Comparison of ENCODE assay signal across 32 cellular contexts in genomic region chr1:35753626-35754260, GRCh38. TPM values are rescaled to one million over a fixed set of nuclear protein-coding genes. Genes with fewer than 3 reads are reported as not detected.
"Had no signal": no experiment of that assay in that cellular context is flagged by ENCODE, and none has a peak within 500 bp of the region (broad histone marks: within the 10 kb centered on the region; RNA-seq: fewer than 3 reads in every experiment).

No MANE protein-coding gene starts in this region.

- H3K4me3 ChIP-seq: colonic mucosa, MG63, Peyer's patch, SJSA1 had no signal

- ATAC-seq: activated CD4-positive, alpha-beta T cell treated with anti-CD3 and anti-CD28 coated beads for 36 hours; activated CD4-positive, CD25-positive, alpha-beta regulatory T cell treated with anti-CD3 and anti-CD28 coated beads, Interleukin-2, amount 50 U/mL, for 24 hours; activated naive CD8-positive, alpha-beta T cell treated with anti-CD3 and anti-CD28 coated beads, Interleukin-2, amount 50 U/mL, for 24 hours; activated T-cell treated with anti-CD3 and anti-CD28 coated beads, Interleukin-2, amount 50 U/mL, for 4 hours; PC-3; T-cell; WTC11 had no signal

- H3K27ac ChIP-seq: brain microvascular endothelial cell, colonic mucosa, Peyer's patch, SJSA1 had no signal

- H3K4me3 Mint-ChIP-seq: activated CD4-positive, alpha-beta memory T cell treated with anti-CD3 and anti-CD28 coated beads, Interleukin-2, amount 10 ng/mL, durations not matched to agents 7 days and 5 days; activated CD4-positive, alpha-beta T cell treated with anti-CD3 and anti-CD28 coated beads for 36 hours; activated naive CD4-positive, alpha-beta T cell treated with anti-CD3 and anti-CD28 coated beads, Interleukin-2, amount 10 ng/mL, durations not matched to agents 7 days and 5 days; activated naive CD8-positive, alpha-beta T cell; activated naive CD8-positive, alpha-beta T cell treated with anti-CD3 and anti-CD28 coated beads, Interleukin-2, amount 50 U/mL, for 24 hours; activated T-cell treated with anti-CD3 and anti-CD28 coated beads, Interleukin-2, amount 50 U/mL, for 4 hours; activated T-helper 1 cell treated with anti-CD3 and anti-CD28 coated beads, Interleukin-12 subunit alpha, Interleukin-12 subunit beta, Interleukin-2, Interleukin-4 antibody, amounts not matched to agents 30 ng/mL and 10 ng/mL and 1 ng/mL, durations not matched to agents 14 hours and 24 hours and 36 hours; T-cell; WTC11 had no signal

- H3K9me3 ChIP-seq: colonic mucosa, MG63, Peyer's patch, SJSA1, SK-N-SH had no signal

- H3K27me3 ChIP-seq: brain microvascular endothelial cell, colonic mucosa, MG63, Peyer's patch, SJSA1 had no signal

- H3K4me1 Mint-ChIP-seq: activated CD4-positive, alpha-beta T cell treated with anti-CD3 and anti-CD28 coated beads for 36 hours; activated naive CD4-positive, alpha-beta T cell treated with anti-CD3 and anti-CD28 coated beads, Interleukin-2, amount 10 ng/mL, durations not matched to agents 7 days and 5 days; activated naive CD8-positive, alpha-beta T cell treated with anti-CD3 and anti-CD28 coated beads, Interleukin-2, amount 50 U/mL, for 24 hours; T-cell; WTC11 had no signal

- FAIRE-seq: TTC549 had no signal

- DNase-seq: activated CD4-positive, alpha-beta memory T cell treated with anti-CD3 and anti-CD28 coated beads, Interleukin-2, amount 10 ng/mL, durations not matched to agents 7 days and 5 days; activated CD4-positive, alpha-beta T cell treated with anti-CD3 and anti-CD28 coated beads for 36 hours; activated effector memory CD4-positive, alpha-beta T cell treated with Interleukin-2 at 50 U/mL for 16 hours; activated naive CD4-positive, alpha-beta T cell treated with anti-CD3 and anti-CD28 coated beads, Interleukin-2, amount 10 ng/mL, durations not matched to agents 7 days and 5 days; activated naive CD8-positive, alpha-beta T cell treated with anti-CD3 and anti-CD28 coated beads, Interleukin-2, amount 50 U/mL, for 24 hours; activated T-cell treated with anti-CD3 and anti-CD28 coated beads, Interleukin-2, amount 50 U/mL, for 4 hours; aorta; brain microvascular endothelial cell; central memory CD4-positive, alpha-beta T cell; colonic mucosa; Kasumi-1; KG1; MG63; NCI-H1048; NCI-H1105 treated with DMSO at 0.1 percent for 48 hours; NCI-H1436; NCI-H1694 treated with DMSO at 0.1 percent for 48 hours; NCI-H2029; NCI-H345; NCI-H524 treated with DMSO at 0.1 percent for 48 hours; PC-3; Peyer's patch; RPMI8226; SHP77 treated with DMSO at 0.1 percent for 48 hours; SK-N-SH; T-cell had no signal

- H3K4me2 ChIP-seq: SK-N-SH had no signal

- H3K9ac ChIP-seq: SK-N-SH had no signal

- H3K27me3 Mint-ChIP-seq: activated CD4-positive, alpha-beta memory T cell treated with anti-CD3 and anti-CD28 coated beads, Interleukin-2, amount 10 ng/mL, durations not matched to agents 7 days and 5 days; activated CD4-positive, alpha-beta T cell treated with anti-CD3 and anti-CD28 coated beads for 36 hours; activated naive CD4-positive, alpha-beta T cell treated with anti-CD3 and anti-CD28 coated beads, Interleukin-2, amount 10 ng/mL, durations not matched to agents 7 days and 5 days; activated naive CD8-positive, alpha-beta T cell; activated naive CD8-positive, alpha-beta T cell treated with anti-CD3 and anti-CD28 coated beads, Interleukin-2, amount 50 U/mL, for 24 hours; T-cell had no signal

- H3K4me1 ChIP-seq: colonic mucosa, Peyer's patch, SJSA1 had no signal

- H3K9me3 Mint-ChIP-seq: activated CD4-positive, alpha-beta memory T cell treated with anti-CD3 and anti-CD28 coated beads, Interleukin-2, amount 10 ng/mL, durations not matched to agents 7 days and 5 days; activated naive CD4-positive, alpha-beta T cell treated with anti-CD3 and anti-CD28 coated beads, Interleukin-2, amount 10 ng/mL, durations not matched to agents 7 days and 5 days; activated naive CD8-positive, alpha-beta T cell treated with anti-CD3 and anti-CD28 coated beads, Interleukin-2, amount 50 U/mL, for 24 hours; activated T-cell treated with anti-CD3 and anti-CD28 coated beads, Interleukin-2, amount 50 U/mL, for 4 hours; activated T-helper 1 cell treated with anti-CD3 and anti-CD28 coated beads, Interleukin-12 subunit alpha, Interleukin-12 subunit beta, Interleukin-2, Interleukin-4 antibody, amounts not matched to agents 30 ng/mL and 10 ng/mL and 1 ng/mL, durations not matched to agents 14 hours and 24 hours and 36 hours; T-cell; WTC11 had no signal

- H3K36me3 Mint-ChIP-seq: T-cell had no signal

- H3K36me3 ChIP-seq: brain microvascular endothelial cell, colonic mucosa, Peyer's patch had no signal

- H3K27ac Mint-ChIP-seq: activated CD4-positive, alpha-beta memory T cell treated with anti-CD3 and anti-CD28 coated beads, Interleukin-2, amount 10 ng/mL, durations not matched to agents 7 days and 5 days; activated CD4-positive, alpha-beta T cell treated with anti-CD3 and anti-CD28 coated beads for 36 hours; activated naive CD4-positive, alpha-beta T cell treated with anti-CD3 and anti-CD28 coated beads, Interleukin-2, amount 10 ng/mL, durations not matched to agents 7 days and 5 days; activated naive CD8-positive, alpha-beta T cell; activated naive CD8-positive, alpha-beta T cell treated with anti-CD3 and anti-CD28 coated beads, Interleukin-2, amount 50 U/mL, for 24 hours; activated T-helper 1 cell treated with anti-CD3 and anti-CD28 coated beads, Interleukin-12 subunit alpha, Interleukin-12 subunit beta, Interleukin-2, Interleukin-4 antibody, amounts not matched to agents 30 ng/mL and 10 ng/mL and 1 ng/mL, durations not matched to agents 14 hours and 24 hours and 36 hours; T-cell; WTC11 had no signal

RNA-seq across cellular contexts. Expression of gene CLSPN, which starts 16.0 kb away (rescaled TPM):
- polyA plus RNA-seq: aorta had no signal
